In the genomic region with DNA sequence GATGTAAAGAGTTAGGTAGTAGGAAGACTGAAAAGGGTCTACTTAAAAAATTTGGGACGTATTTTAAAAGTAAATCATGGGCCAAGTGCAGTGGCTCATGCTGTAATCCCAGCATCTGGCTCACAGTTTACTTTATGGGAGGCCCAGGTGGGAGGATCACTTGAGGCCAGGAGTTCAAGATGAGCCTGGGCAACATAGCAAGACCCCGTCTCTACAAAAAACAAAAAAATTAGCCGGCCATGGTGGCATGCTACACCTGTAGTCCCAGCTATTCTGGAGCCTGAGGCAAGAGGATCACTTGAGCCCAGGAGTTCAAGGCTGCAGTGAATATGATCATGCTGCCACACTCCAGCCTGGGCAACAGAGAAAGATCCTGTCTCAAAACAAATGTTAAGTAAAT, we compare ENCODE assay signal across 33 cellular contexts. TPM values are rescaled to one million over a fixed set of nuclear protein-coding genes. Genes with fewer than 3 reads are reported as not detected.
DNase-seq lines count a peak whose midpoint lies in the region; ATAC-seq, FAIRE-seq and TF ChIP-seq lines count a peak whose summit lies in the region.
"Had no signal": no experiment of that assay in that cellular context is flagged by ENCODE, and none has a peak within 500 bp of the region (broad histone marks: within the 10 kb centered on the region; RNA-seq: fewer than 3 reads in every experiment).

No MANE protein-coding gene starts in this region.

- H3K79me2 ChIP-seq in HepG2 (ENCODE audit: insufficient read depth, low read length): no peaks in the 10 kb centered on the region

- H3K36me3 ChIP-seq in HepG2 (replicated peaks in 1 of 2; ENCODE audit: control insufficient read depth in 1 of 2, insufficient read depth in 2 of 2, low read length in 2 of 2) (no peaks in the 10 kb centered on the region), right lobe of liver (no peaks in the 10 kb centered on the region), HEK293 (ENCODE audit: control insufficient read depth in 2 of 2, insufficient read depth in 1 of 2, low read length in 2 of 2) (no peaks in the 10 kb centered on the region)
- H3K36me3 ChIP-seq: BE2C; BLaER1; BLaER1 treated with 17β-estradiol and CSF1 and Interleukin-3, amounts not matched to agents 10 nM and 100 nM had no signal

- ATAC-seq in HepG2 (no peak), right lobe of liver (no peak), WTC11 (no peak), HG03097 (IDR thresholded peaks at IDR 0.05; ENCODE audit: low FRiP score, unreplicated experiment) (no peak)
- ATAC-seq: A549; CD8-positive, alpha-beta T cell had no signal

- intact Hi-C loops in HepG2 (cut with micrococcal nuclease; ENCODE audit: unreplicated experiment): no loop called here
- intact Hi-C loops in right lobe of liver (cut with DNase I): no loop called here
- intact Hi-C loops in CD14-positive monocyte (cut with micrococcal nuclease): no loop called here

- H3K36me3 Mint-ChIP-seq in WTC11 (no peaks in the 10 kb centered on the region), CD14-positive monocyte (no peaks in the 10 kb centered on the region)

- 71% methylated on average over 3 of the region's 3 CpGs for WGBS in HepG2 (ENCODE audit: low lambda C conversion rate)
- WGBS in right lobe of liver (ENCODE audit: insufficient coverage, low coverage, low lambda C conversion rate, missing lambda C conversion rate): 92% methylated on average over 2 of the region's 3 CpGs

- H2AFZ ChIP-seq in HepG2 (ENCODE audit: low read length): no peak overlapping the region

- no peak overlapping the region for H3K4me3 ChIP-seq in HepG2 (replicated peaks in 1 of 3; ENCODE audit: insufficient read depth in 1 of 3, low read depth in 2 of 3, low read length in 3 of 3)
- H3K4me3 ChIP-seq in right lobe of liver: no peak overlapping the region
- no peak overlapping the region for H3K4me3 ChIP-seq in HEK293 (ENCODE audit: low read depth, low read length)
- H3K4me3 ChIP-seq: A549; BLaER1; BLaER1 treated with 17β-estradiol and CSF1 and Interleukin-3, amounts not matched to agents 10 nM and 100 nM had no signal

- CTCF ChIA-PET in HepG2 (lab: Yijun Ruan, JAX; ENCODE audit: low intra/inter-chr PET ratio, low total read pairs): no interaction called here
- CTCF ChIA-PET in HEK293 (lab: Yijun Ruan, JAX): no interaction called here
- CTCF ChIA-PET in WTC11 (lab: Charles Lee): no interaction called here

- no peaks in the 10 kb centered on the region for H3K27me3 ChIP-seq in HepG2 (ENCODE audit: control insufficient read depth in 1 of 2, insufficient read depth in 2 of 2, low read length in 2 of 2)
- H3K27me3 ChIP-seq in right lobe of liver: no peaks in the 10 kb centered on the region
- H3K27me3 ChIP-seq: BE2C; BLaER1; BLaER1 treated with 17β-estradiol and CSF1 and Interleukin-3, amounts not matched to agents 10 nM and 100 nM had no signal

- TF ChIP-seq RAD21 in HepG2 (CRISPR knock-in tag; IDR thresholded peaks at IDR 0.05): no peak

- H3K9me3 Mint-ChIP-seq in WTC11: peaks cover 13% of the 10 kb centered on the region
- peaks cover 0 to 7% (median 1%) of the 10 kb centered on the region in 7 donors for H3K9me3 Mint-ChIP-seq in CD14-positive monocyte

- no peak for FAIRE-seq in HepG2 (lab: Jason Lieb, UNC)
- FAIRE-seq: A204.1, A549, D721Med had no signal

- H3K4me2 ChIP-seq in HepG2 (ENCODE audit: low read depth, low read length): no peak overlapping the region
- H3K4me2 ChIP-seq: A549; BLaER1; BLaER1 treated with 17β-estradiol and CSF1 and Interleukin-3, amounts not matched to agents 10 nM and 100 nM had no signal

- H3K4me1 ChIP-seq in HepG2 (ENCODE audit: insufficient read depth, low read length) (peaks cover 14% of the 10 kb centered on the region), right lobe of liver (peaks cover 0 to 4% (median 0%) of the 10 kb centered on the region in 4 donors), HEK293 (ENCODE audit: control insufficient read depth, insufficient read depth, low read length) (no peaks in the 10 kb centered on the region)
- H3K4me1 ChIP-seq: A549; BE2C; BLaER1; BLaER1 treated with 17β-estradiol and CSF1 and Interleukin-3, amounts not matched to agents 10 nM and 100 nM had no signal

- POLR2A ChIA-PET in HepG2 (lab: Yijun Ruan, JAX): no interaction called here
- POLR2A ChIA-PET in HEK293 (lab: Yijun Ruan, JAX): no interaction called here
- POLR2A ChIA-PET in WTC11 (lab: Charles Lee): no interaction called here

- H3K9me3 ChIP-seq in HepG2 (ENCODE audit: low read length) (no peaks in the 10 kb centered on the region), right lobe of liver (no peaks in the 10 kb centered on the region), HEK293 (ENCODE audit: control insufficient read depth, insufficient read depth, low read depth, low read length) (no peaks in the 10 kb centered on the region)
- H3K9me3 ChIP-seq: A549, BE2C, BLaER1 had no signal

- H3K27ac ChIP-seq in HepG2 (ENCODE audit: extremely low read length, insufficient read depth, low read length): no peak overlapping the region
- no peak overlapping the region for H3K27ac ChIP-seq in right lobe of liver
- no peak overlapping the region for H3K27ac ChIP-seq in HEK293 (ENCODE audit: extremely low read depth, low read depth, low read length)
- H3K27ac ChIP-seq: 22Rv1; A549; BLaER1; BLaER1 treated with 17β-estradiol and CSF1 and Interleukin-3, amounts not matched to agents 10 nM and 100 nM; C4-2B had no signal

- TF ChIP-seq POLR2A in HepG2 (IDR thresholded peaks at IDR 0.05; ENCODE audit: insufficient read depth in 1 of 2, low read depth in 2 of 2, low read length in 2 of 2) (no peak), right lobe of liver (IDR thresholded peaks at IDR 0.05) (no peak)

- in situ Hi-C loops in HepG2 (cut with HindIII; ENCODE audit: extremely low pct_ligation_motif_present, low pct_unique_long_range_greater_than_20kb): no loop called here

- H3K4me1 Mint-ChIP-seq in WTC11 (peaks cover 15% of the 10 kb centered on the region), CD14-positive monocyte (no peaks in the 10 kb centered on the region)
- H3K4me1 Mint-ChIP-seq: B cell; CD4-positive, alpha-beta memory T cell; CD8-positive, alpha-beta memory T cell had no signal

- TF ChIP-seq EP300 in HepG2 (IDR thresholded peaks at IDR 0.05; ENCODE audit: low read depth in 2 of 2, low read length in 2 of 2) (no peak), HepG2 (CRISPR knock-in tag; IDR thresholded peaks at IDR 0.05; ENCODE audit: borderline replicate concordance) (no peak)

- H3K27me3 Mint-ChIP-seq in WTC11 (ENCODE audit: low read depth) (no peaks in the 10 kb centered on the region), CD14-positive monocyte (ENCODE audit: low read depth in 3 of 3) (peaks cover 0 to 2% (median 0%) of the 10 kb centered on the region in 3 donors)
- H3K27me3 Mint-ChIP-seq: CD4-positive, alpha-beta T cell had no signal

- H3K27ac Mint-ChIP-seq in WTC11 (no peak overlapping the region), CD14-positive monocyte (no peak overlapping the region)
- H3K27ac Mint-ChIP-seq: B cell; CD4-positive, alpha-beta memory T cell; CD4-positive, alpha-beta T cell; CD8-positive, alpha-beta memory T cell; CD8-positive, alpha-beta T cell had no signal

- no peak overlapping the region for H3K4me3 Mint-ChIP-seq in WTC11
- no peak overlapping the region for H3K4me3 Mint-ChIP-seq in CD14-positive monocyte
- H3K4me3 Mint-ChIP-seq: B cell; CD4-positive, alpha-beta memory T cell; CD4-positive, alpha-beta T cell; CD4-positive, CD25-positive, alpha-beta regulatory T cell; CD8-positive, alpha-beta memory T cell; CD8-positive, alpha-beta T cell had no signal

- no peak overlapping the region for H3K9ac ChIP-seq in HepG2 (ENCODE audit: insufficient read depth, low read depth, low read length)
- H3K9ac ChIP-seq: BLaER1; BLaER1 treated with 17β-estradiol and CSF1 and Interleukin-3, amounts not matched to agents 10 nM and 100 nM had no signal

- no peaks in the 10 kb centered on the region for H4K20me1 ChIP-seq in HepG2 (ENCODE audit: insufficient read depth, low read length)
- H4K20me1 ChIP-seq: BLaER1; BLaER1 treated with 17β-estradiol and CSF1 and Interleukin-3, amounts not matched to agents 10 nM and 100 nM had no signal

- BruUV-seq in HepG2 (replicated peaks; lab: Mats Ljungman, UMichigan): no TSS peak

- DNase-seq in HepG2 (ENCODE audit: low spot score): no peak
- DNase-seq in right lobe of liver: no peak
- no peak for DNase-seq in WTC11 (ENCODE audit: low spot score)
- DNase-seq in CD14-positive monocyte (ENCODE audit: low spot score): no peak
- DNase-seq: 8988T; ACHN; BE2C; C1 segment of cervical spinal cord; Caco-2; Calu3; CD4-positive, alpha-beta memory T cell; CD4-positive, alpha-beta T cell; CD4-positive, CD25-positive, alpha-beta regulatory T cell; CD8-positive, alpha-beta memory T cell; CD8-positive, alpha-beta T cell; COR-L47; DMS 273 treated with DMSO at 0.1 percent for 48 hours; DMS153; DMS53; DMS79; DMS79 treated with DMSO at 0.1 percent for 48 hours; DND-41; EL had no signal

- TF ChIP-seq CTCF in HepG2 (CRISPR knock-in tag; IDR thresholded peaks at IDR 0.05) (no peak), right lobe of liver (IDR thresholded peaks at IDR 0.05) (no peak), HEK293 (tag by site-specific recombination; IDR thresholded peaks at IDR 0.05) (no peak), WTC11 (IDR thresholded peaks at IDR 0.05) (no peak), CD14-positive monocyte (IDR thresholded peaks at IDR 0.05) (no peak)

RNA-seq across cellular contexts. Expression of gene UTP14C, which starts 23.0 kb away (rescaled TPM):
- total RNA-seq in HepG2 (2016; rRNA removed; fragmentation: Illumina TruSeq; extraction: Trizol) (11.0 and 12.2 TPM in 2 replicates), right lobe of liver (10 to 100 TPM in 5 of 6 experiments, 1 to 10 TPM in 1; 8.1 to 10.9 (median 10.4) TPM), WTC11 (2021) (18.5 to 20.5 TPM (median 19.2 TPM) in 3 replicates)
- total RNA-seq in HepG2 (2016; cell fraction: cytosol; rRNA removed; fragmentation: Illumina TruSeq; extraction: Trizol; ENCODE audit: low read depth): 0.71 and 0.88 TPM in 2 replicates
- total RNA-seq in HepG2 (2016; cell fraction: insoluble cytoplasmic fraction; rRNA removed; fragmentation: Illumina TruSeq; extraction: Trizol): 10.2 and 12.1 TPM in 2 replicates
- 4.4 and 4.7 TPM in 2 replicates for total RNA-seq in HepG2 (2016; cell fraction: membrane; rRNA removed; fragmentation: Illumina TruSeq; extraction: Trizol)
- total RNA-seq in HepG2 (2016; cell fraction: nucleus; rRNA removed; fragmentation: Illumina TruSeq; extraction: Trizol): 13.5 and 14.9 TPM in 2 replicates
- polyA plus RNA-seq in HepG2 (2011; rRNA removed) (7.0 and 8.8 TPM in 2 replicates), CD14-positive monocyte (1 to 10 TPM; 1.2 TPM)
- 4.3 and 6.8 TPM in 2 replicates for polyA plus RNA-seq in HepG2 (2011; cell fraction: cytosol; rRNA removed)
- 2.9 and 3.7 TPM in 2 replicates for polyA plus RNA-seq in HepG2 (2011; cell fraction: nucleus; rRNA removed)
- 7.5 and 9.1 TPM in 2 replicates for polyA plus RNA-seq in HepG2 (2012)
- polyA plus RNA-seq in HepG2 (2016; cell fraction: cytosol; fragmentation: Illumina TruSeq; extraction: Trizol; ENCODE audit: low read depth): 0.44 and 0.53 TPM in 2 replicates
- 7.8 and 8.1 TPM in 2 replicates for polyA plus RNA-seq in HepG2 (2016; cell fraction: insoluble cytoplasmic fraction; fragmentation: Illumina TruSeq; extraction: Trizol; ENCODE audit: low read depth)
- polyA plus RNA-seq in HepG2 (2016; cell fraction: membrane; fragmentation: Illumina TruSeq; extraction: Trizol; ENCODE audit: low read depth): 1.1 and 1.5 TPM in 2 replicates
- 12.9 and 16.2 TPM in 2 replicates for polyA plus RNA-seq in HepG2 (2016; cell fraction: nucleus; fragmentation: Illumina TruSeq; extraction: Trizol; ENCODE audit: insufficient read depth, low read depth)
- 4.6 and 7.0 TPM in 2 replicates for polyA minus RNA-seq in HepG2 (2011; rRNA and poly(A)+ RNA removed; ENCODE audit: low replicate concordance)
- polyA minus RNA-seq in HepG2 (2011; cell fraction: cytosol; rRNA and poly(A)+ RNA removed): 8.8 and 10.3 TPM in 2 replicates
- 10.0 and 14.9 TPM in 2 replicates for polyA minus RNA-seq in HepG2 (2011; cell fraction: nucleus; rRNA and poly(A)+ RNA removed)

RNA-seq across cellular contexts. Expression of gene ALG11, which starts 35.3 kb away (rescaled TPM):
- 25.4 and 27.9 TPM in 2 replicates for total RNA-seq in HepG2 (2016; rRNA removed; fragmentation: Illumina TruSeq; extraction: Trizol)
- 3.5 and 4.5 TPM in 2 replicates for total RNA-seq in HepG2 (2016; cell fraction: cytosol; rRNA removed; fragmentation: Illumina TruSeq; extraction: Trizol; ENCODE audit: low read depth)
- total RNA-seq in HepG2 (2016; cell fraction: insoluble cytoplasmic fraction; rRNA removed; fragmentation: Illumina TruSeq; extraction: Trizol): 21.3 and 28.9 TPM in 2 replicates
- 7.5 and 8.2 TPM in 2 replicates for total RNA-seq in HepG2 (2016; cell fraction: membrane; rRNA removed; fragmentation: Illumina TruSeq; extraction: Trizol)
- total RNA-seq in HepG2 (2016; cell fraction: nucleus; rRNA removed; fragmentation: Illumina TruSeq; extraction: Trizol): 38.9 and 48.6 TPM in 2 replicates
- polyA plus RNA-seq in HepG2 (2011; rRNA removed): 12.0 and 14.7 TPM in 2 replicates
- 5.7 and 9.7 TPM in 2 replicates for polyA plus RNA-seq in HepG2 (2011; cell fraction: cytosol; rRNA removed)
- 10.5 and 11.6 TPM in 2 replicates for polyA plus RNA-seq in HepG2 (2011; cell fraction: nucleus; rRNA removed)
- 24.5 and 36.1 TPM in 2 replicates for polyA plus RNA-seq in HepG2 (2012)
- 3.2 and 4.3 TPM in 2 replicates for polyA plus RNA-seq in HepG2 (2016; cell fraction: cytosol; fragmentation: Illumina TruSeq; extraction: Trizol; ENCODE audit: low read depth)
- 13.7 and 16.7 TPM in 2 replicates for polyA plus RNA-seq in HepG2 (2016; cell fraction: insoluble cytoplasmic fraction; fragmentation: Illumina TruSeq; extraction: Trizol; ENCODE audit: low read depth)
- polyA plus RNA-seq in HepG2 (2016; cell fraction: membrane; fragmentation: Illumina TruSeq; extraction: Trizol; ENCODE audit: low read depth): 4.4 and 4.9 TPM in 2 replicates
- polyA plus RNA-seq in HepG2 (2016; cell fraction: nucleus; fragmentation: Illumina TruSeq; extraction: Trizol; ENCODE audit: insufficient read depth, low read depth): 43.5 and 45.8 TPM in 2 replicates
- polyA minus RNA-seq in HepG2 (2011; rRNA and poly(A)+ RNA removed; ENCODE audit: low replicate concordance): 5.8 and 14.8 TPM in 2 replicates
- polyA minus RNA-seq in HepG2 (2011; cell fraction: cytosol; rRNA and poly(A)+ RNA removed): 14.0 and 18.1 TPM in 2 replicates
- 39.9 and 41.6 TPM in 2 replicates for polyA minus RNA-seq in HepG2 (2011; cell fraction: nucleus; rRNA and poly(A)+ RNA removed)
- total RNA-seq in right lobe of liver: 10 to 100 TPM in 5 of 6 experiments, 1 to 10 TPM in 1; 8.8 to 23.0 (median 15.4) TPM
- total RNA-seq in WTC11 (2021): 35.9 to 40.6 TPM (median 38.9 TPM) in 3 replicates
- polyA plus RNA-seq in CD14-positive monocyte: 10 to 100 TPM; 14.2 to 16.9 TPM

RNA-seq across cellular contexts. Expression of gene ATP7B, which starts 36.2 kb away (rescaled TPM):
- total RNA-seq in HepG2 (2016; rRNA removed; fragmentation: Illumina TruSeq; extraction: Trizol): 39.6 and 57.4 TPM in 2 replicates
- total RNA-seq in HepG2 (2016; cell fraction: cytosol; rRNA removed; fragmentation: Illumina TruSeq; extraction: Trizol; ENCODE audit: low read depth): 10.1 and 11.9 TPM in 2 replicates
- total RNA-seq in HepG2 (2016; cell fraction: insoluble cytoplasmic fraction; rRNA removed; fragmentation: Illumina TruSeq; extraction: Trizol): 33.4 and 54.9 TPM in 2 replicates
- total RNA-seq in HepG2 (2016; cell fraction: membrane; rRNA removed; fragmentation: Illumina TruSeq; extraction: Trizol): 16.7 and 17.9 TPM in 2 replicates
- total RNA-seq in HepG2 (2016; cell fraction: nucleus; rRNA removed; fragmentation: Illumina TruSeq; extraction: Trizol): 94.0 and 111 TPM in 2 replicates
- 31.8 and 42.1 TPM in 2 replicates for polyA plus RNA-seq in HepG2 (2011; rRNA removed)
- 20.2 and 23.3 TPM in 2 replicates for polyA plus RNA-seq in HepG2 (2011; cell fraction: cytosol; rRNA removed)
- polyA plus RNA-seq in HepG2 (2011; cell fraction: nucleus; rRNA removed): 94.2 and 94.4 TPM in 2 replicates
- polyA plus RNA-seq in HepG2 (2012): 25.2 and 29.1 TPM in 2 replicates
- 2.3 and 2.5 TPM in 2 replicates for polyA plus RNA-seq in HepG2 (2016; cell fraction: cytosol; fragmentation: Illumina TruSeq; extraction: Trizol; ENCODE audit: low read depth)
- 19.5 and 23.2 TPM in 2 replicates for polyA plus RNA-seq in HepG2 (2016; cell fraction: insoluble cytoplasmic fraction; fragmentation: Illumina TruSeq; extraction: Trizol; ENCODE audit: low read depth)
- 4.8 and 6.1 TPM in 2 replicates for polyA plus RNA-seq in HepG2 (2016; cell fraction: membrane; fragmentation: Illumina TruSeq; extraction: Trizol; ENCODE audit: low read depth)
- polyA plus RNA-seq in HepG2 (2016; cell fraction: nucleus; fragmentation: Illumina TruSeq; extraction: Trizol; ENCODE audit: insufficient read depth, low read depth): 81.9 and 85.2 TPM in 2 replicates
- polyA minus RNA-seq in HepG2 (2011; rRNA and poly(A)+ RNA removed; ENCODE audit: low replicate concordance): 4.3 and 98.2 TPM in 2 replicates
- 26.0 and 31.1 TPM in 2 replicates for polyA minus RNA-seq in HepG2 (2011; cell fraction: cytosol; rRNA and poly(A)+ RNA removed)
- 161 and 194 TPM in 2 replicates for polyA minus RNA-seq in HepG2 (2011; cell fraction: nucleus; rRNA and poly(A)+ RNA removed)
- total RNA-seq in right lobe of liver: 10 to 100 TPM; 17.1 to 27.6 (median 21.6) TPM
- total RNA-seq in WTC11 (2021): 10.2 to 11.8 TPM (median 11.6 TPM) in 3 replicates
- polyA plus RNA-seq in CD14-positive monocyte: under 1 TPM in 1 of 2 donors, not detected in 1; 0.39 TPM

Comparison
In these comparisons a context has a peak if more than half of its experiments do, and no peak if none do; other contexts are left out.
1. Of the 63 proteins assayed by ChIP-seq in both HepG2 and HEK293: peak only in HepG2: none; only in HEK293: none; in both: ZNF121; in neither: 62.